21 cellular contexts compared by ENCODE assay signal in the genomic region with DNA sequence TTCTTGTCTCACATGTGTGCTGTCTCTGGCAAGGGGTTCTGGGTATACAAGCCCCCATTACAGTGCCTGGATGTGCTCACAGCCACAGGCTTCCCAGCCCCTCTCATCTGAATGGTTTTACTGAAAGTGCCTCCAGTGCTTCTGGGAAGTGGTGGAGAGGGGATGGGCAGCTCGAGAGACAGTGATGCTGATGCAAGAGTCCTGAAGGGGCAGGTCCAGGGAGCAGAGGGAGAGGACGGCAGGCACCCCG.
A peak's percentile ranks its signal among the peaks of the same experiment; 100 is the strongest.
DNase-seq lines count a peak whose midpoint lies in the region; ATAC-seq and TF ChIP-seq lines count a peak whose summit lies in the region.
"Had no signal": no experiment of that assay in that cellular context is flagged by ENCODE, and none has a peak within 500 bp of the region (broad histone marks: within the 10 kb centered on the region; RNA-seq: fewer than 3 reads in every experiment).

No MANE protein-coding gene starts in this region.

- H3K27ac Mint-ChIP-seq in T-helper 17 cell (peak overlapping the region; percentile 47), nephron progenitor cell (peak overlapping the region; percentile 26), WTC11 (no peak overlapping the region)
- H3K27ac Mint-ChIP-seq: activated naive CD4-positive, alpha-beta T cell treated with anti-CD3 and anti-CD28 coated beads for 36 hours; CD8-positive, alpha-beta memory T cell had no signal

- no peaks in the 10 kb centered on the region for H3K79me2 ChIP-seq in DND-41 (ENCODE audit: insufficient read depth, low read length)

- TF ChIP-seq CTCF in BE2C (IDR thresholded peaks at IDR 0.05; ENCODE audit: low read depth, low read length) (no peak), DND-41 (IDR thresholded peaks at IDR 0.05; ENCODE audit: borderline replicate concordance, extremely low read depth, low read length, poor library complexity, severe bottlenecking) (no peak), nephron progenitor cell (IDR thresholded peaks at IDR 0.05) (no peak), WTC11 (IDR thresholded peaks at IDR 0.05) (no peak)

- H3K4me3 Mint-ChIP-seq in T-helper 17 cell (no peak overlapping the region), nephron progenitor cell (no peak overlapping the region), WTC11 (no peak overlapping the region)
- H3K4me3 Mint-ChIP-seq: activated naive CD4-positive, alpha-beta T cell treated with anti-CD3 and anti-CD28 coated beads for 36 hours; CD8-positive, alpha-beta memory T cell; effector memory CD8-positive, alpha-beta T cell; stimulated activated naive CD8-positive, alpha-beta T cell treated with anti-CD3 and anti-CD28 coated beads, Interleukin-15, amount 100 ng/mL, for 72 hours had no signal

- H3K9me3 Mint-ChIP-seq in nephron progenitor cell (no peaks in the 10 kb centered on the region), WTC11 (no peaks in the 10 kb centered on the region)
- H3K9me3 Mint-ChIP-seq: activated naive CD4-positive, alpha-beta T cell treated with anti-CD3 and anti-CD28 coated beads for 36 hours; CD8-positive, alpha-beta memory T cell; effector memory CD8-positive, alpha-beta T cell had no signal

- no peak overlapping the region for H2AFZ ChIP-seq in DND-41 (ENCODE audit: low read depth, low read length)

- H3K36me3 Mint-ChIP-seq in T-helper 17 cell (ENCODE audit: low read depth) (peaks cover 8% of the 10 kb centered on the region), nephron progenitor cell (ENCODE audit: low read depth) (peaks cover 4% of the 10 kb centered on the region), WTC11 (no peaks in the 10 kb centered on the region)

- POLR2A ChIA-PET in WTC11 (lab: Charles Lee): no interaction called here

- peak; percentile 12 for DNase-seq in BE2C
- DNase-seq in DND-41: peak; percentile 14
- DNase-seq in T-helper 17 cell: peak in 2 of 3 donors; percentile 1 to 2
- no peak for DNase-seq in nephron progenitor cell
- no peak for DNase-seq in cerebellar nuclear complex (lab: John Stamatoyannopoulos, UW)
- DNase-seq in WTC11 (ENCODE audit: low spot score): no peak
- DNase-seq in activated CD4-positive, alpha-beta T cell treated with anti-CD3 and anti-CD28 coated beads for 1 hour: no peak
- DNase-seq in GM03348 (ENCODE audit: low spot score): no peak
- DNase-seq: activated naive CD4-positive, alpha-beta T cell treated with anti-CD3 and anti-CD28 coated beads for 36 hours; effector memory CD8-positive, alpha-beta T cell; hypothalamus; Kasumi-1; NCI-H187 treated with DMSO at 0.1 percent for 48 hours; NCI-H82; SHP77; stimulated activated CD4-positive, alpha-beta T cell treated with anti-CD3 and anti-CD28 coated beads, Interleukin-12 subunit alpha, Interleukin-12 subunit beta, amount 100 ng/mL, for 4 hours had no signal

- no peak overlapping the region for H3K27ac ChIP-seq in DND-41 (ENCODE audit: low read length)
- H3K27ac ChIP-seq: esophagus muscularis mucosa, gastrocnemius medialis, tibial nerve had no signal

- peak; percentile 43; the same call in 2 of the 3 replicates for ATAC-seq in DND-41 (ENCODE audit: insufficient read depth, low read depth)
- no peak for ATAC-seq in T-helper 17 cell
- no peak for ATAC-seq in WTC11
- ATAC-seq: effector memory CD8-positive, alpha-beta T cell; gastrocnemius medialis had no signal

- H3K4me1 Mint-ChIP-seq in T-helper 17 cell (peaks cover 11% of the 10 kb centered on the region), nephron progenitor cell (peaks cover 20% of the 10 kb centered on the region), WTC11 (no peaks in the 10 kb centered on the region)
- H3K4me1 Mint-ChIP-seq: CD8-positive, alpha-beta memory T cell; stimulated activated naive CD8-positive, alpha-beta T cell treated with anti-CD3 and anti-CD28 coated beads, Interleukin-15, amount 100 ng/mL, for 72 hours had no signal

- CTCF ChIA-PET in WTC11 (lab: Charles Lee): interaction anchor here (0.6 kb wide), 1 partner anchor 515 kb away, joined by 3 read pairs; no protein-coding TSS in a partner anchor

- H3K27me3 ChIP-seq in BE2C (no peaks in the 10 kb centered on the region), DND-41 (ENCODE audit: insufficient read depth, low read length, poor library complexity) (no peaks in the 10 kb centered on the region)
- H3K27me3 ChIP-seq: esophagus muscularis mucosa, gastrocnemius medialis, tibial nerve had no signal

- no peak overlapping the region for H3K4me3 ChIP-seq in BE2C (ENCODE audit: low read depth, low read length)
- no peak overlapping the region for H3K4me3 ChIP-seq in DND-41 (ENCODE audit: low read depth in 1 of 2, low read length in 2 of 2)
- H3K4me3 ChIP-seq: esophagus muscularis mucosa, gastrocnemius medialis, tibial nerve had no signal

- peaks cover 25% of the 10 kb centered on the region for H4K20me1 ChIP-seq in DND-41 (ENCODE audit: insufficient read depth, low read length)

- no peaks in the 10 kb centered on the region for H3K27me3 Mint-ChIP-seq in T-helper 17 cell
- H3K27me3 Mint-ChIP-seq in nephron progenitor cell (ENCODE audit: low read depth, poor library complexity): peaks cover 8% of the 10 kb centered on the region
- H3K27me3 Mint-ChIP-seq in WTC11 (ENCODE audit: low read depth): no peaks in the 10 kb centered on the region
- H3K27me3 Mint-ChIP-seq: effector memory CD8-positive, alpha-beta T cell; stimulated activated naive CD8-positive, alpha-beta T cell treated with anti-CD3 and anti-CD28 coated beads, Interleukin-15, amount 100 ng/mL, for 72 hours had no signal

- H3K9ac ChIP-seq in DND-41 (ENCODE audit: low read depth, low read length): no peak overlapping the region

- no peaks in the 10 kb centered on the region for H3K4me1 ChIP-seq in BE2C
- no peaks in the 10 kb centered on the region for H3K4me1 ChIP-seq in DND-41 (ENCODE audit: insufficient read depth, low read length)
- H3K4me1 ChIP-seq: esophagus muscularis mucosa, gastrocnemius medialis, tibial nerve had no signal

- no peak overlapping the region for H3K4me2 ChIP-seq in DND-41 (ENCODE audit: insufficient read depth, low read length)

- H3K36me3 ChIP-seq in BE2C: no peaks in the 10 kb centered on the region
- H3K36me3 ChIP-seq in DND-41 (ENCODE audit: insufficient read depth, low read length): peaks cover 38% of the 10 kb centered on the region

- H3K9me3 ChIP-seq in BE2C: no peaks in the 10 kb centered on the region
- no peaks in the 10 kb centered on the region for H3K9me3 ChIP-seq in DND-41 (ENCODE audit: insufficient read depth, low read length, severe bottlenecking)
- no peaks in the 10 kb centered on the region for H3K9me3 ChIP-seq in T-helper 17 cell (ENCODE audit: control insufficient read depth, low read length, poor library complexity, severe bottlenecking)
- H3K9me3 ChIP-seq: esophagus muscularis mucosa, gastrocnemius medialis, tibial nerve had no signal

TF ChIP-seq in WTC11, 78 proteins besides CTCF, POLR2A, EP300 and RAD21:
- TF ChIP-seq, protein P1, sequence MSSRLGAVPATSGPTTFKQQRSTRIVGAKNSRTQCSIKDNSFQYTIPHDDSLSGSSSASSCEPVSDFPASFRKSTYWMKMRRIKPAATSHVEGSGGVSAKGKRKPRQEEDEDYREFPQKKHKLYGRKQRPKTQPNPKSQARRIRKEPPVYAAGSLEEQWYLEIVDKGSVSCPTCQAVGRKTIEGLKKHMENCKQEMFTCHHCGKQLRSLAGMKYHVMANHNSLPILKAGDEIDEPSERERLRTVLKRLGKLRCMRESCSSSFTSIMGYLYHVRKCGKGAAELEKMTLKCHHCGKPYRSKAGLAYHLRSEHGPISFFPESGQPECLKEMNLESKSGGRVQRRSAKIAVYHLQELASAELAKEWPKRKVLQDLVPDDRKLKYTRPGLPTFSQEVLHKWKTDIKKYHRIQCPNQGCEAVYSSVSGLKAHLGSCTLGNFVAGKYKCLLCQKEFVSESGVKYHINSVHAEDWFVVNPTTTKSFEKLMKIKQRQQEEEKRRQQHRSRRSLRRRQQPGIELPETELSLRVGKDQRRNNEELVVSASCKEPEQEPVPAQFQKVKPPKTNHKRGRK (CRISPR knock-in tag; IDR thresholded peaks at IDR 0.05; ENCODE audit: borderline replicate concordance): no peak
- TF ChIP-seq FOXK1 (CRISPR knock-in tag; IDR thresholded peaks at IDR 0.05) (no peak), ZNF317 (CRISPR knock-in tag; IDR thresholded peaks at IDR 0.05; ENCODE audit: borderline replicate concordance, low read depth) (no peak), ESRRA (CRISPR knock-in tag; IDR thresholded peaks at IDR 0.05; ENCODE audit: borderline replicate concordance) (no peak), ZNF416 (CRISPR knock-in tag; IDR thresholded peaks at IDR 0.05) (no peak)
- TF ChIP-seq, protein P2, sequence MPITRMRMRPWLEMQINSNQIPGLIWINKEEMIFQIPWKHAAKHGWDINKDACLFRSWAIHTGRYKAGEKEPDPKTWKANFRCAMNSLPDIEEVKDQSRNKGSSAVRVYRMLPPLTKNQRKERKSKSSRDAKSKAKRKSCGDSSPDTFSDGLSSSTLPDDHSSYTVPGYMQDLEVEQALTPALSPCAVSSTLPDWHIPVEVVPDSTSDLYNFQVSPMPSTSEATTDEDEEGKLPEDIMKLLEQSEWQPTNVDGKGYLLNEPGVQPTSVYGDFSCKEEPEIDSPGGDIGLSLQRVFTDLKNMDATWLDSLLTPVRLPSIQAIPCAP (CRISPR knock-in tag; IDR thresholded peaks at IDR 0.05): no peak
- TF ChIP-seq, protein P3, sequence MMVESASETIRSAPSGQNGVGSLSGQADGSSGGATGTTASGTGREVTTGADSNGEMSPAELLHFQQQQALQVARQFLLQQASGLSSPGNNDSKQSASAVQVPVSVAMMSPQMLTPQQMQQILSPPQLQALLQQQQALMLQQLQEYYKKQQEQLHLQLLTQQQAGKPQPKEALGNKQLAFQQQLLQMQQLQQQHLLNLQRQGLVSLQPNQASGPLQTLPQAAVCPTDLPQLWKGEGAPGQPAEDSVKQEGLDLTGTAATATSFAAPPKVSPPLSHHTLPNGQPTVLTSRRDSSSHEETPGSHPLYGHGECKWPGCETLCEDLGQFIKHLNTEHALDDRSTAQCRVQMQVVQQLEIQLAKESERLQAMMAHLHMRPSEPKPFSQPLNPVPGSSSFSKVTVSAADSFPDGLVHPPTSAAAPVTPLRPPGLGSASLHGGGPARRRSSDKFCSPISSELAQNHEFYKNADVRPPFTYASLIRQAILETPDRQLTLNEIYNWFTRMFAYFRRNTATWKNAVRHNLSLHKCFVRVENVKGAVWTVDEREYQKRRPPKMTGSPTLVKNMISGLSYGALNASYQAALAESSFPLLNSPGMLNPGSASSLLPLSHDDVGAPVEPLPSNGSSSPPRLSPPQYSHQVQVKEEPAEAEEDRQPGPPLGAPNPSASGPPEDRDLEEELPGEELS (CRISPR knock-in tag; IDR thresholded peaks at IDR 0.05): no peak

Comparison
In these comparisons a context has a peak if more than half of its experiments do, and no peak if none do; other contexts are left out.
1. DNase-seq: peak in BE2C (single experiment), DND-41 (single experiment) and T-helper 17 cell (2 of 3); none in nephron progenitor cell (single experiment), cerebellar nuclear complex (0 of 2), WTC11 (single experiment), activated CD4-positive, alpha-beta T cell treated with anti-CD3 and anti-CD28 coated beads for 1 hour (single experiment) and GM03348 (single experiment).